ENCODE assay signal across 9 cellular contexts in genomic region chr6:78810146-78810545, GRCh38. TPM values are rescaled to one million over a fixed set of nuclear protein-coding genes. Genes with fewer than 3 reads are reported as not detected.
DNase-seq lines count a peak whose midpoint lies in the region; ATAC-seq and TF ChIP-seq lines count a peak whose summit lies in the region.
"Had no signal": no experiment of that assay in that cellular context is flagged by ENCODE, and none has a peak within 500 bp of the region (broad histone marks: within the 10 kb centered on the region; RNA-seq: fewer than 3 reads in every experiment).

No MANE protein-coding gene starts in this region.

- no peaks in the 10 kb centered on the region for H3K4me1 ChIP-seq in effector memory CD4-positive, alpha-beta T cell (ENCODE audit: control insufficient read depth, insufficient read depth, low read length, poor library complexity, severe bottlenecking)

- peak; percentile 17 for TF ChIP-seq CTCF in GM13976 (IDR thresholded peaks at IDR 0.05; ENCODE audit: borderline replicate concordance, control extremely low read depth, extremely low read depth, insufficient read depth, missing control alignments)

- H3K4me1 Mint-ChIP-seq in stimulated activated naive CD8-positive, alpha-beta T cell treated with anti-CD3 and anti-CD28 coated beads, Interleukin-15, amount 100 ng/mL, for 72 hours: no peaks in the 10 kb centered on the region

- H3K27ac Mint-ChIP-seq in stimulated activated naive CD8-positive, alpha-beta T cell treated with anti-CD3 and anti-CD28 coated beads, Interleukin-15, amount 100 ng/mL, for 72 hours: no peak overlapping the region

- H3K27me3 ChIP-seq in effector memory CD4-positive, alpha-beta T cell (replicated peaks; ENCODE audit: control insufficient read depth, insufficient read depth, low read length, poor library complexity, severe bottlenecking): no peaks in the 10 kb centered on the region

- no peak overlapping the region for H3K4me3 Mint-ChIP-seq in stimulated activated naive CD8-positive, alpha-beta T cell treated with anti-CD3 and anti-CD28 coated beads, Interleukin-15, amount 100 ng/mL, for 72 hours

- no peaks in the 10 kb centered on the region for H3K9me3 ChIP-seq in effector memory CD4-positive, alpha-beta T cell (ENCODE audit: control insufficient read depth, low read length)

- no peak overlapping the region for H3K27ac ChIP-seq in effector memory CD4-positive, alpha-beta T cell (ENCODE audit: insufficient read depth, low read length, poor library complexity, severe bottlenecking)

- H3K4me3 ChIP-seq in effector memory CD4-positive, alpha-beta T cell (ENCODE audit: insufficient read depth, low read depth, low read length, poor library complexity, severe bottlenecking): no peak overlapping the region
- H3K4me3 ChIP-seq: skin epidermis had no signal

- no peak for ATAC-seq in stimulated activated naive CD8-positive, alpha-beta T cell treated with anti-CD3 and anti-CD28 coated beads, Interleukin-15, amount 100 ng/mL, for 72 hours
- no peak for ATAC-seq in HG03469 (IDR thresholded peaks at IDR 0.05; ENCODE audit: unreplicated experiment)

- H3K36me3 ChIP-seq in effector memory CD4-positive, alpha-beta T cell (ENCODE audit: control insufficient read depth, insufficient read depth, low read length): no peaks in the 10 kb centered on the region

- DNase-seq in GM13976 (ENCODE audit: low spot score): peak; percentile 22
- DNase-seq in HT1080 (ENCODE audit: low read depth): peak; percentile 43
- peak; percentile 82 for DNase-seq in SK-N-DZ (ENCODE audit: low spot score)
- peak; percentile 71 for DNase-seq in iPS-NIHi11 (ENCODE audit: low spot score)
- DNase-seq in effector memory CD4-positive, alpha-beta T cell: no peak
- DNase-seq in GDM1 (lab: John Stamatoyannopoulos, UW): no peak
- no peak for DNase-seq in stimulated activated naive CD8-positive, alpha-beta T cell treated with anti-CD3 and anti-CD28 coated beads, Interleukin-15, amount 100 ng/mL, for 72 hours

- in situ Hi-C loops in GM13976 (cut with MboI; ENCODE audit: low sequenced_read_pairs, unreplicated experiment): no loop called here

- peaks cover 11% of the 10 kb centered on the region for H3K27me3 Mint-ChIP-seq in stimulated activated naive CD8-positive, alpha-beta T cell treated with anti-CD3 and anti-CD28 coated beads, Interleukin-15, amount 100 ng/mL, for 72 hours

- H3K9me3 Mint-ChIP-seq in stimulated activated naive CD8-positive, alpha-beta T cell treated with anti-CD3 and anti-CD28 coated beads, Interleukin-15, amount 100 ng/mL, for 72 hours: peaks cover 25 to 32% of the 10 kb centered on the region in 2 donors

RNA-seq across cellular contexts. Expression of gene IRAK1BP1, which starts 57.2 kb away (rescaled TPM):
- total RNA-seq in HT1080 (2014; rRNA removed; shearing (Covaris generic)): 1.7 and 2.8 TPM in 2 replicates
- polyA plus RNA-seq in HT1080 (2015; cell fraction: cytosol; rRNA removed): 2.0 and 2.6 TPM in 2 replicates
- polyA plus RNA-seq in HT1080 (2015; cell fraction: nucleus; rRNA removed): 3.2 and 4.2 TPM in 2 replicates
- polyA plus RNA-seq in SK-N-DZ (2014; cell fraction: cytosol; rRNA removed): 8.6 and 9.1 TPM in 2 replicates
- 10.9 and 11.7 TPM in 2 replicates for polyA plus RNA-seq in SK-N-DZ (2014; cell fraction: nucleus; rRNA removed)

Comparison
In these comparisons a context has a peak if more than half of its experiments do, and no peak if none do; other contexts are left out.
1. DNase-seq: peak in GM13976 (single experiment), HT1080 (single experiment), SK-N-DZ (single experiment) and iPS-NIHi11 (single experiment); none in effector memory CD4-positive, alpha-beta T cell (0 of 3), GDM1 (single experiment) and stimulated activated naive CD8-positive, alpha-beta T cell treated with anti-CD3 and anti-CD28 coated beads, Interleukin-15, amount 100 ng/mL, for 72 hours (0 of 2).